ENCODE assay signal across 1 cellular context in the genomic region with DNA sequence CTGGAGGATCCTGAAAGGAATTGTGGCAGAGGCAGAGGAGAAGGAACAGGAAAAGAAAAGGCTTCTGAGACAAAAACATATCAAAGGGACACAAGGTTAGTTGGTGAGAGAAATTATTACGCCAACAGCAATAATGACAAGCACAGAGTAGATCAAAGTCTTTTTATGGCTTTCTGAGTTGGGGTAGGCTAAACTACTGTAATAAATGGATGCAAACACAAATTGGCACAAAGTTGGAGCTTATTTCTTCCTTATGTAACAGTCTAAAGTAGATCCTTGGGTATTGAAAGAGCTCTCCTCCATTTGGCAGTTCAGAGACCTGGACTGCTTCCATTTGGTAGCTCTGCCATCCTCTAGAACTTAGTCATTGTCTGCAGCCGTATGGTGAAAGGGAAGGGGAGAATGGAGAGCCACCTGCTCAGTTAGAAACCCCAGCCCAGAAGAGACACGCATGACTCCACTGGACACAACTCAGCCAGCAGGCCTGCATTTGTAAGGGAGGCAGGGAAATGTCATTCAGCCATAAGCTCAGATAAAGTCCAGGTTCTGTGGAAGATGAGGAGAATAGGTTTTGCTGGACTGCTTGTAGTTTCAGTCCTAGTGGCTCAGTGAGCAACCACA.
TF ChIP-seq lines count a peak whose summit lies in the region.

No MANE protein-coding gene starts in this region.

TF ChIP-seq in HepG2, 621 proteins besides CTCF, POLR2A, EP300 and RAD21 (continued from another document):
- TF ChIP-seq, protein P1, sequence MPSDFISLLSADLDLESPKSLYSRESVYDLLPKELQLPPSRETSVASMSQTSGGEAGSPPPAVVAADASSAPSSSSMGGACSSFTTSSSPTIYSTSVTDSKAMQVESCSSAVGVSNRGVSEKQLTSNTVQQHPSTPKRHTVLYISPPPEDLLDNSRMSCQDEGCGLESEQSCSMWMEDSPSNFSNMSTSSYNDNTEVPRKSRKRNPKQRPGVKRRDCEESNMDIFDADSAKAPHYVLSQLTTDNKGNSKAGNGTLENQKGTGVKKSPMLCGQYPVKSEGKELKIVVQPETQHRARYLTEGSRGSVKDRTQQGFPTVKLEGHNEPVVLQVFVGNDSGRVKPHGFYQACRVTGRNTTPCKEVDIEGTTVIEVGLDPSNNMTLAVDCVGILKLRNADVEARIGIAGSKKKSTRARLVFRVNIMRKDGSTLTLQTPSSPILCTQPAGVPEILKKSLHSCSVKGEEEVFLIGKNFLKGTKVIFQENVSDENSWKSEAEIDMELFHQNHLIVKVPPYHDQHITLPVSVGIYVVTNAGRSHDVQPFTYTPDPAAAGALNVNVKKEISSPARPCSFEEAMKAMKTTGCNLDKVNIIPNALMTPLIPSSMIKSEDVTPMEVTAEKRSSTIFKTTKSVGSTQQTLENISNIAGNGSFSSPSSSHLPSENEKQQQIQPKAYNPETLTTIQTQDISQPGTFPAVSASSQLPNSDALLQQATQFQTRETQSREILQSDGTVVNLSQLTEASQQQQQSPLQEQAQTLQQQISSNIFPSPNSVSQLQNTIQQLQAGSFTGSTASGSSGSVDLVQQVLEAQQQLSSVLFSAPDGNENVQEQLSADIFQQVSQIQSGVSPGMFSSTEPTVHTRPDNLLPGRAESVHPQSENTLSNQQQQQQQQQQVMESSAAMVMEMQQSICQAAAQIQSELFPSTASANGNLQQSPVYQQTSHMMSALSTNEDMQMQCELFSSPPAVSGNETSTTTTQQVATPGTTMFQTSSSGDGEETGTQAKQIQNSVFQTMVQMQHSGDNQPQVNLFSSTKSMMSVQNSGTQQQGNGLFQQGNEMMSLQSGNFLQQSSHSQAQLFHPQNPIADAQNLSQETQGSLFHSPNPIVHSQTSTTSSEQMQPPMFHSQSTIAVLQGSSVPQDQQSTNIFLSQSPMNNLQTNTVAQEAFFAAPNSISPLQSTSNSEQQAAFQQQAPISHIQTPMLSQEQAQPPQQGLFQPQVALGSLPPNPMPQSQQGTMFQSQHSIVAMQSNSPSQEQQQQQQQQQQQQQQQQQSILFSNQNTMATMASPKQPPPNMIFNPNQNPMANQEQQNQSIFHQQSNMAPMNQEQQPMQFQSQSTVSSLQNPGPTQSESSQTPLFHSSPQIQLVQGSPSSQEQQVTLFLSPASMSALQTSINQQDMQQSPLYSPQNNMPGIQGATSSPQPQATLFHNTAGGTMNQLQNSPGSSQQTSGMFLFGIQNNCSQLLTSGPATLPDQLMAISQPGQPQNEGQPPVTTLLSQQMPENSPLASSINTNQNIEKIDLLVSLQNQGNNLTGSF (CRISPR knock-in tag; IDR thresholded peaks at IDR 0.05) = no peak
- TF ChIP-seq MBNL3 (CRISPR knock-in tag; conservative IDR thresholded peaks at IDR 0.05) = no peak
- no peak for TF ChIP-seq ZNF816 (CRISPR knock-in tag; IDR thresholded peaks at IDR 0.05; ENCODE audit: borderline replicate concordance)
- TF ChIP-seq ZNF782 (CRISPR knock-in tag; IDR thresholded peaks at IDR 0.05; ENCODE audit: borderline replicate concordance) = no peak
- TF ChIP-seq ZNF564 (CRISPR knock-in tag; IDR thresholded peaks at IDR 0.05) = no peak
- no peak for TF ChIP-seq ZNF230 (CRISPR knock-in tag; IDR thresholded peaks at IDR 0.05)
- no peak for TF ChIP-seq ARID5B (CRISPR knock-in tag; IDR thresholded peaks at IDR 0.05)
- TF ChIP-seq FOXA3 (CRISPR knock-in tag; IDR thresholded peaks at IDR 0.05) = no peak
- no peak for TF ChIP-seq YEATS4 (CRISPR knock-in tag; IDR thresholded peaks at IDR 0.05; ENCODE audit: borderline replicate concordance)
